Comparison of ENCODE assay signal across 17 cellular contexts in the genomic region with DNA sequence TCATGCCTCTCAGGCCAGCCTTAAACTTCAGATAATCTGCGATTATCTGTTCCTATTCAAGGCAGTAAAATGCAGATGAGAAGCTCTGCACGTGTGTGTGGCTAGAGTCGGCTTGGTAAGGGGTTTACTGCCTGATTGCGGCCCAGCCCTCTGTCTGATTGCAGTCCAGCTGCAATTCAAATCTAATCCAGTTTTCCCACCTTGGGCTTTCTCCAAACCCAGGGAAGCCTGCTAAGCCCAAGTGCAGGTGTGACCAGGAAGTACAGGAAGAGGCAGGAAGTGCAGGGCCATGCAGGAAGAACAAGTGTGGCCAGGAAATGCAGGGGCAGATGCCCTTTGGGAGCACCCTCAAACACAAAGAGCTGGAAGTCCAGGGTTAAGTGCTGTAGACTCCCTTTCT.
A peak's percentile ranks its signal among the peaks of the same experiment; 100 is the strongest.
DNase-seq lines count a peak whose midpoint lies in the region; FAIRE-seq and TF ChIP-seq lines count a peak whose summit lies in the region.
"Had no signal": no experiment of that assay in that cellular context is flagged by ENCODE, and none has a peak within 500 bp of the region (broad histone marks: within the 10 kb centered on the region; RNA-seq: fewer than 3 reads in every experiment).

No MANE protein-coding gene starts in this region.

- H3K36me3 ChIP-seq in colonic mucosa (no peaks in the 10 kb centered on the region), small intestine (ENCODE audit: control insufficient read depth in 2 of 2, insufficient read depth in 2 of 2, low read length in 2 of 2) (no peaks in the 10 kb centered on the region)
- H3K36me3 ChIP-seq: BE2C had no signal

- H3K27ac ChIP-seq in colonic mucosa (no peak overlapping the region), small intestine (ENCODE audit: low read depth in 1 of 2, low read length in 1 of 2) (no peak overlapping the region)
- H3K27ac ChIP-seq: C4-2B had no signal

- no peak overlapping the region for H3K9ac ChIP-seq in colonic mucosa (ENCODE audit: low read depth in 2 of 2, low read length in 2 of 2)

- no peaks in the 10 kb centered on the region for H3K27me3 ChIP-seq in colonic mucosa
- H3K27me3 ChIP-seq in small intestine (ENCODE audit: control insufficient read depth in 2 of 2, insufficient read depth in 2 of 2, low read length in 2 of 2) = no peaks in the 10 kb centered on the region

- FAIRE-seq in small intestine (lab: Jason Lieb, UNC) = no peak
- FAIRE-seq: A204.1, GM12878, H1 had no signal

- H3K4me1 ChIP-seq in colonic mucosa = no peaks in the 10 kb centered on the region
- H3K4me1 ChIP-seq in small intestine (ENCODE audit: control insufficient read depth in 2 of 2, insufficient read depth in 1 of 2, low read depth in 1 of 2, low read length in 1 of 2) = no peaks in the 10 kb centered on the region
- H3K4me1 ChIP-seq: BE2C, Caco-2 had no signal

- WGBS in small intestine, 3 donors = 27 to 54% (median 40%) methylated on average over 4 of the region's 4 CpGs

- TF ChIP-seq CTCF in colonic mucosa (IDR thresholded peaks at IDR 0.05) = no peak

- H3K4me3 ChIP-seq in colonic mucosa = no peak overlapping the region
- H3K4me3 ChIP-seq in small intestine (ENCODE audit: low read depth in 1 of 2, low read length in 2 of 2) = no peak overlapping the region
- H3K4me3 ChIP-seq: GM12878 had no signal

- H3K9me3 ChIP-seq in colonic mucosa = no peaks in the 10 kb centered on the region
- no peaks in the 10 kb centered on the region for H3K9me3 ChIP-seq in small intestine (ENCODE audit: control insufficient read depth, low read depth)
- H3K9me3 ChIP-seq: BE2C, Caco-2 had no signal

- intact Hi-C loops in colonic mucosa (cut with DNase I) = no loop called here

- peak; percentile 36 for DNase-seq in D341Med (ENCODE audit: low spot score)
- DNase-seq in ELF-1 (ENCODE audit: low read depth, low spot score) = peak; percentile 50
- DNase-seq in colonic mucosa = peak; percentile 52
- DNase-seq in small intestine = peak; percentile 14
- no peak for DNase-seq in kidney glomerular epithelial cell (lab: John Stamatoyannopoulos, UW)
- no peak for DNase-seq in NCI-H1694 treated with DMSO at 0.1 percent for 48 hours (lab: John Stamatoyannopoulos, UW)
- DNase-seq in amygdala (lab: John Stamatoyannopoulos, UW) = no peak
- DNase-seq: ACHN; BE2C; Caco-2; CD4-positive, alpha-beta T cell; DMS79 treated with DMSO at 0.1 percent for 48 hours; H9 had no signal

Comparison
In these comparisons a context has a peak if more than half of its experiments do, and no peak if none do; other contexts are left out.
1. DNase-seq: peak in D341Med (single experiment), ELF-1 (single experiment), colonic mucosa (single experiment) and small intestine (single experiment); none in kidney glomerular epithelial cell (single experiment), NCI-H1694 treated with DMSO at 0.1 percent for 48 hours (single experiment) and amygdala (0 of 56).